In the genomic region with DNA sequence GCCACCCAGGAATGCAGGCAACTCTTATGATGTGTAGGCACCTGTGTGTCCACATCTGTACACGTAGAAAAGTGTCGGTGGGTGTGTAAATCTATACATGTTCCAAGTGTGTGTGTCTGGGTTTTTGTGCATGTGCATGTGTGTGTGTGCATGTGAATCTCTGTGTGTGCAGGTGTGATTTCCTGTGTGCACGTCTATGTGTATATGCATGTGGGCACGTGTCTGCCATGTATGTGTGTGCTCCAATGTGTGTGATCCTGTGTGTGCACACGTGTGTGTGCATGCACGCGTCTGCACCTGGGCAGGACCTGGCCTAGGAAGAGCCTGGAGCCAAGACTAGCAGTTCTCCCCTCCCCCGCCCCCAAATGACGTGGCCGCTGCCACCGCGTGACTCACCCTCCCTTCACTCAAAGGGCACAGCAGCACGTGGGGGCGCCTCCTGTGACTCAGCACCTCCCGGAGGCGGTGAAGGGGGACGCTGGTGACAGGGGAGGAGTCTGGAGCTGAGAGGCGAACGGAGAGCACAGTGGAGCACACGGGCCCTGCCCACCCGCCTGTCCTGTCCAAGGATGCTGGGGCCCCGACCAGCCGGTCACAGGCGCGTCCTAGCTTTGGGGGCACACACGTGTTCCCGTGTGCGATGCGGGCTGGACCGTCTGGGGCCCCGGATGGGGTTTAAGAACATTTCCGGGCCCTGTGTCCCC, we compare ENCODE assay signal across 8 cellular contexts. TPM values are rescaled to one million over a fixed set of nuclear protein-coding genes. Genes with fewer than 3 reads are reported as not detected.
A peak's percentile ranks its signal among the peaks of the same experiment; 100 is the strongest.
DNase-seq lines count a peak whose midpoint lies in the region; ATAC-seq and TF ChIP-seq lines count a peak whose summit lies in the region.

No MANE protein-coding gene starts in this region.

- no peak overlapping the region for H3K4ac ChIP-seq in mesendoderm (ENCODE audit: low read depth, low read length)

- no peaks in the 10 kb centered on the region for H3K79me1 ChIP-seq in mesendoderm (ENCODE audit: low read length)

- H3K27ac ChIP-seq in endodermal cell (ENCODE audit: low read depth, low read length) (no peak overlapping the region), mesendoderm (ENCODE audit: low read depth, low read length) (no peak overlapping the region)

- CTCF ChIA-PET in activated CD8-positive, alpha-beta memory T cell treated with anti-CD3 and anti-CD28 coated beads, Interleukin-2, amount 10 ng/mL, durations not matched to agents 7 days and 5 days (lab: Charles Lee): interaction anchor here (1.0 to 3.2 kb wide), 4 partner anchors 8 to 60 kb away, joined by 3 to 13 read pairs (median 6); a partner anchor contains a TSS

- H3K56ac ChIP-seq in mesendoderm (ENCODE audit: low read length): peak overlapping the region; percentile 58

- TF ChIP-seq POLR2A in GM18951 (IDR thresholded peaks at IDR 0.05; ENCODE audit: extremely low read depth, insufficient read depth, insufficient read length): peak; percentile 75

- in situ Hi-C loops in GM18951 (cut with MboI; ENCODE audit: low sequenced_read_pairs, unreplicated experiment): no loop called here

- no peak for TF ChIP-seq CTCF in AG10803 (conservative IDR thresholded peaks at IDR 0.05; ENCODE audit: low read length)
- no peak for TF ChIP-seq CTCF in endodermal cell (conservative IDR thresholded peaks at IDR 0.05)

- H3K36me3 Mint-ChIP-seq in activated CD8-positive, alpha-beta memory T cell treated with anti-CD3 and anti-CD28 coated beads, Interleukin-2, amount 10 ng/mL, durations not matched to agents 7 days and 5 days: no peaks in the 10 kb centered on the region
- H3K36me3 Mint-ChIP-seq in endodermal cell (ENCODE audit: low read depth): no peaks in the 10 kb centered on the region

- ATAC-seq in HG03196 (IDR thresholded peaks at IDR 0.05; ENCODE audit: unreplicated experiment): peak; percentile 52
- peak; percentile 93 for ATAC-seq in activated CD8-positive, alpha-beta memory T cell treated with anti-CD3 and anti-CD28 coated beads, Interleukin-2, amount 10 ng/mL, durations not matched to agents 7 days and 5 days

- H2BK5ac ChIP-seq in mesendoderm (ENCODE audit: low read length): no peak overlapping the region

- no peak overlapping the region for H2BK15ac ChIP-seq in mesendoderm (replicated peaks; ENCODE audit: low read depth)

- no peak overlapping the region for H3K23ac ChIP-seq in mesendoderm (ENCODE audit: low read length)

- peak overlapping the region; percentile 88 for H3K27ac Mint-ChIP-seq in activated CD8-positive, alpha-beta memory T cell treated with anti-CD3 and anti-CD28 coated beads, Interleukin-2, amount 10 ng/mL, durations not matched to agents 7 days and 5 days
- peak overlapping the region; percentile 59 for H3K27ac Mint-ChIP-seq in endodermal cell

- no peaks in the 10 kb centered on the region for H3K9me3 ChIP-seq in endodermal cell (ENCODE audit: control insufficient read depth, low read length)

- H2BK120ac ChIP-seq in mesendoderm (ENCODE audit: low read depth, low read length): no peak overlapping the region

- no peak overlapping the region for H3K9ac ChIP-seq in endodermal cell (ENCODE audit: extremely low read depth, low read length, poor library complexity, severe bottlenecking)
- H3K9ac ChIP-seq in mesendoderm (ENCODE audit: low read length): peak overlapping the region; percentile 36

- H3K27me3 Mint-ChIP-seq in activated CD8-positive, alpha-beta memory T cell treated with anti-CD3 and anti-CD28 coated beads, Interleukin-2, amount 10 ng/mL, durations not matched to agents 7 days and 5 days: no peaks in the 10 kb centered on the region
- H3K27me3 Mint-ChIP-seq in endodermal cell (ENCODE audit: insufficient read depth): peaks cover 8% of the 10 kb centered on the region

- peak overlapping the region; percentile 48 for H2AK5ac ChIP-seq in mesendoderm (ENCODE audit: low read length)

- H4K8ac ChIP-seq in mesendoderm (ENCODE audit: low read depth, low read length): no peak overlapping the region

- H3K4me3 ChIP-seq in AG10803 (ENCODE audit: low read length) (peak overlapping the region; percentile 55), endodermal cell (ENCODE audit: low read length) (no peak overlapping the region), mesendoderm (ENCODE audit: low read length) (no peak overlapping the region)

- H3K36me3 ChIP-seq in endodermal cell (ENCODE audit: control insufficient read depth, insufficient read depth, low read length) (no peaks in the 10 kb centered on the region), mesendoderm (ENCODE audit: control insufficient read depth, insufficient read depth, low read length) (no peaks in the 10 kb centered on the region)

- H4K5ac ChIP-seq in mesendoderm (ENCODE audit: low read length): no peak overlapping the region

- H3K79me2 ChIP-seq in mesendoderm (ENCODE audit: control insufficient read depth, insufficient read depth, low read length): no peaks in the 10 kb centered on the region

- H3K4me2 ChIP-seq in mesendoderm (ENCODE audit: low read length): peak overlapping the region; percentile 29

- peak overlapping the region; percentile 11 for H3K18ac ChIP-seq in mesendoderm (ENCODE audit: low read length)

- H3K9me3 Mint-ChIP-seq in activated CD8-positive, alpha-beta memory T cell treated with anti-CD3 and anti-CD28 coated beads, Interleukin-2, amount 10 ng/mL, durations not matched to agents 7 days and 5 days (ENCODE audit: low read depth): no peaks in the 10 kb centered on the region
- no peaks in the 10 kb centered on the region for H3K9me3 Mint-ChIP-seq in endodermal cell

- DNase-seq in AG10803 (ENCODE audit: low read depth): peak; percentile 92
- DNase-seq in NOMO-1 treated with dmso at 0.1 percent for 144 hours (lab: John Stamatoyannopoulos, UW; ENCODE audit: unreplicated experiment): peak; percentile 98
- peak; percentile 98 for DNase-seq in activated CD8-positive, alpha-beta memory T cell treated with anti-CD3 and anti-CD28 coated beads, Interleukin-2, amount 10 ng/mL, durations not matched to agents 7 days and 5 days
- DNase-seq in endodermal cell: peak; percentile 94
- peak; percentile 98 for DNase-seq in mesendoderm
- peak; percentile 94 for DNase-seq in stimulated activated CD8-positive, alpha-beta memory T cell treated with anti-CD3 and anti-CD28 coated beads, Interleukin-12 subunit alpha, Interleukin-12 subunit beta, amount 100 ng/mL, for 24 hours (ENCODE audit: extremely low read depth)

- H3K4me1 Mint-ChIP-seq in activated CD8-positive, alpha-beta memory T cell treated with anti-CD3 and anti-CD28 coated beads, Interleukin-2, amount 10 ng/mL, durations not matched to agents 7 days and 5 days: peaks cover 15% of the 10 kb centered on the region
- H3K4me1 Mint-ChIP-seq in endodermal cell: peaks cover 4% of the 10 kb centered on the region

- peak overlapping the region; percentile 71 for H3K4me3 Mint-ChIP-seq in activated CD8-positive, alpha-beta memory T cell treated with anti-CD3 and anti-CD28 coated beads, Interleukin-2, amount 10 ng/mL, durations not matched to agents 7 days and 5 days
- H3K4me3 Mint-ChIP-seq in endodermal cell: peak overlapping the region; percentile 48

- H3K4me1 ChIP-seq in endodermal cell (ENCODE audit: control insufficient read depth, insufficient read depth, low read length) (no peaks in the 10 kb centered on the region), mesendoderm (ENCODE audit: control insufficient read depth, low read depth, low read length) (no peaks in the 10 kb centered on the region)

- WGBS in endodermal cell (ENCODE audit: insufficient coverage in 1 of 2, insufficient read length in 1 of 2), 2 experiments: 35 to 68% methylated on average over 5 to 32 of the region's 32 CpGs
- WGBS in mesendoderm (ENCODE audit: extremely low coverage, insufficient coverage, low lambda C conversion rate): no CpG with 5 or more reads among the region's 32 CpGs

- peaks cover 35% of the 10 kb centered on the region for H3K27me3 ChIP-seq in endodermal cell (ENCODE audit: control insufficient read depth, insufficient read depth, low read length, poor library complexity, severe bottlenecking)
- H3K27me3 ChIP-seq in mesendoderm (ENCODE audit: insufficient read depth, low read length, poor library complexity): peaks cover 6% of the 10 kb centered on the region

RNA-seq across cellular contexts. Expression of a gene that starts 10.1 kb away (rescaled TPM):
- total RNA-seq in activated CD8-positive, alpha-beta memory T cell treated with anti-CD3 and anti-CD28 coated beads, Interleukin-2, amount 10 ng/mL, durations not matched to agents 7 days and 5 days: 10 to 100 TPM; 53.4 to 79.7 TPM
- total RNA-seq in endodermal cell: 10 to 100 TPM; 31.5 to 36.6 TPM
- 21.6 TPM for polyA plus RNA-seq in endodermal cell (2013, experiment 1 of 2)
- 19.6 TPM for polyA plus RNA-seq in endodermal cell (2013, experiment 2 of 2)
- 14.0 TPM for polyA plus RNA-seq in mesendoderm (2013, experiment 1 of 2)
- polyA plus RNA-seq in mesendoderm (2013, experiment 2 of 2): 14.1 TPM

RNA-seq across cellular contexts. Expression of a gene that starts 41.9 kb away (rescaled TPM):
- total RNA-seq in activated CD8-positive, alpha-beta memory T cell treated with anti-CD3 and anti-CD28 coated beads, Interleukin-2, amount 10 ng/mL, durations not matched to agents 7 days and 5 days: under 1 TPM in 1 of 2 experiments, not detected in 1; 0.05 TPM
- total RNA-seq in endodermal cell: under 1 TPM in 1 of 2 donors, not detected in 1; 0.15 TPM
- not detected for polyA plus RNA-seq in endodermal cell (2013, experiment 1 of 2)
- polyA plus RNA-seq in endodermal cell (2013, experiment 2 of 2): 0.12 TPM
- polyA plus RNA-seq in mesendoderm (2013, experiment 1 of 2): not detected
- polyA plus RNA-seq in mesendoderm (2013, experiment 2 of 2): not detected

RNA-seq across cellular contexts. Expression of a gene that starts 52.2 kb away (rescaled TPM):
- total RNA-seq in activated CD8-positive, alpha-beta memory T cell treated with anti-CD3 and anti-CD28 coated beads, Interleukin-2, amount 10 ng/mL, durations not matched to agents 7 days and 5 days: 10 to 100 TPM; 43.9 to 51.2 TPM
- 10 to 100 TPM; 39.8 to 62.9 TPM for total RNA-seq in endodermal cell
- polyA plus RNA-seq in endodermal cell (2013, experiment 1 of 2): 27.1 TPM
- polyA plus RNA-seq in endodermal cell (2013, experiment 2 of 2): 27.4 TPM
- polyA plus RNA-seq in mesendoderm (2013, experiment 1 of 2): 18.7 TPM
- polyA plus RNA-seq in mesendoderm (2013, experiment 2 of 2): 18.4 TPM

RNA-seq across cellular contexts. Expression of a gene that starts 52.4 kb away (rescaled TPM):
- total RNA-seq in activated CD8-positive, alpha-beta memory T cell treated with anti-CD3 and anti-CD28 coated beads, Interleukin-2, amount 10 ng/mL, durations not matched to agents 7 days and 5 days: 10 to 100 TPM; 16.8 to 18.8 TPM
- total RNA-seq in endodermal cell: 10 to 100 TPM; 19.7 to 26.2 TPM
- 16.2 TPM for polyA plus RNA-seq in endodermal cell (2013, experiment 1 of 2)
- polyA plus RNA-seq in endodermal cell (2013, experiment 2 of 2): 12.6 TPM
- 11.0 TPM for polyA plus RNA-seq in mesendoderm (2013, experiment 1 of 2)
- 11.4 TPM for polyA plus RNA-seq in mesendoderm (2013, experiment 2 of 2)
